Comparison of ENCODE assay signal across 13 cellular contexts in genomic region chr6:87682310-87682709, GRCh38.
DNase-seq lines count a peak whose midpoint lies in the region; ATAC-seq and TF ChIP-seq lines count a peak whose summit lies in the region.
"Had no signal": no experiment of that assay in that cellular context is flagged by ENCODE, and none has a peak within 500 bp of the region (broad histone marks: within the 10 kb centered on the region; RNA-seq: fewer than 3 reads in every experiment).

No MANE protein-coding gene starts in this region.

- no peaks in the 10 kb centered on the region for H3K9me3 Mint-ChIP-seq in T-helper 1 cell treated with Interleukin-12 subunit alpha and Interleukin-12 subunit beta and Interleukin-4 antibody, amounts not matched to agents 30 μg/mL and 1 μg/mL, for 36 hours
- H3K9me3 Mint-ChIP-seq in nephron, result no peaks in the 10 kb centered on the region

- no peaks in the 10 kb centered on the region for H3K27me3 Mint-ChIP-seq in T-helper 1 cell treated with Interleukin-12 subunit alpha and Interleukin-12 subunit beta and Interleukin-4 antibody, amounts not matched to agents 30 μg/mL and 1 μg/mL, for 36 hours (ENCODE audit: low read depth)
- H3K27me3 Mint-ChIP-seq in nephron (ENCODE audit: low read depth), result no peaks in the 10 kb centered on the region

- peaks cover 24% of the 10 kb centered on the region for H3K36me3 Mint-ChIP-seq in T-helper 1 cell treated with Interleukin-12 subunit alpha and Interleukin-12 subunit beta and Interleukin-4 antibody, amounts not matched to agents 30 μg/mL and 1 μg/mL, for 36 hours (ENCODE audit: low read depth)
- peaks cover 44% of the 10 kb centered on the region for H3K36me3 Mint-ChIP-seq in nephron (ENCODE audit: low read depth)

- DNase-seq in EL (peak; percentile 65), NCI-H2081 (lab: John Stamatoyannopoulos, UW) (no peak), cerebellar nuclear complex (lab: John Stamatoyannopoulos, UW) (no peak), DMS114 treated with DMSO at 0.1 percent for 48 hours (lab: John Stamatoyannopoulos, UW; ENCODE audit: unreplicated experiment) (no peak)
- DNase-seq: DMS53; head of caudate nucleus; Karpas-422; midbrain; NCI-H526; stimulated activated CD4-positive, alpha-beta T cell treated with anti-CD3 and anti-CD28 coated beads, Interleukin-12 subunit alpha, Interleukin-12 subunit beta, amount 100 ng/mL, for 4 hours had no signal

- H3K4me3 Mint-ChIP-seq in T-helper 1 cell treated with Interleukin-12 subunit alpha and Interleukin-12 subunit beta and Interleukin-4 antibody, amounts not matched to agents 30 μg/mL and 1 μg/mL, for 36 hours, result no peak overlapping the region
- H3K4me3 Mint-ChIP-seq in nephron, result no peak overlapping the region

- peak; percentile 70 for ATAC-seq in GM21529 (IDR thresholded peaks at IDR 0.05; ENCODE audit: unreplicated experiment)

- H3K4me1 Mint-ChIP-seq in T-helper 1 cell treated with Interleukin-12 subunit alpha and Interleukin-12 subunit beta and Interleukin-4 antibody, amounts not matched to agents 30 μg/mL and 1 μg/mL, for 36 hours (ENCODE audit: low read depth), result peaks cover 26% of the 10 kb centered on the region
- H3K4me1 Mint-ChIP-seq in nephron, result peaks cover 21% of the 10 kb centered on the region

- TF ChIP-seq CTCF in nephron (IDR thresholded peaks at IDR 0.05; ENCODE audit: unreplicated experiment in 3 of 3), result no peak

- peak overlapping the region; percentile 45 for H3K27ac Mint-ChIP-seq in T-helper 1 cell treated with Interleukin-12 subunit alpha and Interleukin-12 subunit beta and Interleukin-4 antibody, amounts not matched to agents 30 μg/mL and 1 μg/mL, for 36 hours
- peak overlapping the region in 2 of 3 experiments; percentile 5 to 37 for H3K27ac Mint-ChIP-seq in nephron
